ENCODE assay signal across 28 cellular contexts in genomic region chr2:106523980-106524665, GRCh38. TPM values are rescaled to one million over a fixed set of nuclear protein-coding genes. Genes with fewer than 3 reads are reported as not detected.
"Had no signal": no experiment of that assay in that cellular context is flagged by ENCODE, and none has a peak within 500 bp of the region (broad histone marks: within the 10 kb centered on the region; RNA-seq: fewer than 3 reads in every experiment).

No MANE protein-coding gene starts in this region.

- H3K36me3 ChIP-seq: breast epithelium, colonic mucosa, esophagus muscularis mucosa, thoracic aorta had no signal

- H3K27me3 ChIP-seq: breast epithelium, colonic mucosa, dorsolateral prefrontal cortex, esophagus muscularis mucosa, hepatocyte had no signal

- H3K4me3 ChIP-seq: breast epithelium, colonic mucosa, dorsolateral prefrontal cortex, esophagus muscularis mucosa, hepatocyte, thoracic aorta had no signal

- H3K36me3 Mint-ChIP-seq: immature natural killer cell; stimulated activated memory B cell treated with anti-CD40 and anti-IgM and Interleukin-4, amounts not matched to agents 10 μg/mL and 1 μg/mL and 100 μg/mL, for 72 hours had no signal

- H3K4me1 Mint-ChIP-seq: activated naive CD8-positive, alpha-beta T cell treated with anti-CD3 and anti-CD28 coated beads for 36 hours; central memory CD8-positive, alpha-beta T cell; immature natural killer cell; stimulated activated memory B cell treated with anti-CD40 and anti-IgM and Interleukin-4, amounts not matched to agents 10 μg/mL and 1 μg/mL and 100 μg/mL, for 72 hours; WTC11 had no signal

- H3K4me3 Mint-ChIP-seq: activated naive CD8-positive, alpha-beta T cell treated with anti-CD3 and anti-CD28 coated beads for 36 hours; activated T-cell treated with anti-CD3 and anti-CD28 coated beads, Interleukin-2, amount 50 U/mL, for 4 hours; central memory CD8-positive, alpha-beta T cell; effector memory CD8-positive, alpha-beta T cell; nephron progenitor cell; stimulated activated memory B cell treated with anti-CD40 and anti-IgM and Interleukin-4, amounts not matched to agents 10 μg/mL and 1 μg/mL and 100 μg/mL, for 72 hours; WTC11 had no signal

- H3K9me3 ChIP-seq: breast epithelium, colonic mucosa, thoracic aorta had no signal

- ATAC-seq: activated T-cell treated with anti-CD3 and anti-CD28 coated beads, Interleukin-2, amount 50 U/mL, for 4 hours; effector memory CD8-positive, alpha-beta T cell; sciatic nerve; stimulated activated memory B cell treated with anti-CD40 and anti-IgM and Interleukin-4, amounts not matched to agents 10 μg/mL and 1 μg/mL and 100 μg/mL, for 72 hours; WTC11 had no signal

- H3K4me1 ChIP-seq: breast epithelium, colonic mucosa, esophagus muscularis mucosa, parathyroid adenoma had no signal

- H3K27ac Mint-ChIP-seq: activated naive CD8-positive, alpha-beta T cell treated with anti-CD3 and anti-CD28 coated beads for 36 hours; activated T-helper 2 cell treated with anti-CD3 and anti-CD28 coated beads, Interferon-gamma antibody, Interleukin-2, Interleukin-4, amounts not matched to agents 10 μg/mL and 5 μg/mL and 100 μg/mL, durations not matched to agents 14 hours and 24 hours and 36 hours; effector memory CD8-positive, alpha-beta T cell; immature natural killer cell; nephron progenitor cell; stimulated activated memory B cell treated with anti-CD40 and anti-IgM and Interleukin-4, amounts not matched to agents 10 μg/mL and 1 μg/mL and 100 μg/mL, for 72 hours; WTC11 had no signal

- DNase-seq: activated CD4-positive, alpha-beta T cell treated with anti-CD3 and anti-CD28 coated beads, Interleukin-2, amount 50 U/mL, for 48 hours; activated naive CD4-positive, alpha-beta T cell; activated naive CD8-positive, alpha-beta T cell treated with anti-CD3 and anti-CD28 coated beads for 36 hours; activated T-cell treated with anti-CD3 and anti-CD28 coated beads, Interleukin-2, amount 50 U/mL, for 4 hours; colonic mucosa; dorsolateral prefrontal cortex; effector memory CD8-positive, alpha-beta T cell; glutamatergic neuron; immature natural killer cell; mesenchymal stem cell; nephron progenitor cell; nucleus accumbens; small intestine; stimulated activated CD4-positive, alpha-beta T cell treated with anti-CD3 and anti-CD28 coated beads, Interleukin-2, amount 100 ng/mL, for 24 hours; T-helper 9 cell had no signal

- H3K27ac ChIP-seq: breast epithelium, colonic mucosa, dorsolateral prefrontal cortex, esophagus muscularis mucosa, hepatocyte, parathyroid adenoma, thoracic aorta had no signal

RNA-seq across cellular contexts. Expression of gene CD8B2, which starts 37.0 kb away (rescaled TPM):
- total RNA-seq: activated T-helper 2 cell treated with anti-CD3 and anti-CD28 coated beads, Interferon-gamma antibody, Interleukin-2, Interleukin-4, amounts not matched to agents 10 μg/mL and 5 μg/mL and 100 μg/mL, durations not matched to agents 14 hours and 24 hours and 36 hours; endothelial cell of umbilical vein; hepatocyte; myocyte; sciatic nerve; thoracic aorta; WTC11 had no signal
- polyA plus RNA-seq: endothelial cell of umbilical vein, liver had no signal

RNA-seq across cellular contexts. Expression of gene RGPD3, which starts 55.9 kb away (rescaled TPM):
- total RNA-seq: endothelial cell of umbilical vein had no signal
- polyA plus RNA-seq: hepatocyte had no signal
